24 cellular contexts compared by ENCODE assay signal in the genomic region with DNA sequence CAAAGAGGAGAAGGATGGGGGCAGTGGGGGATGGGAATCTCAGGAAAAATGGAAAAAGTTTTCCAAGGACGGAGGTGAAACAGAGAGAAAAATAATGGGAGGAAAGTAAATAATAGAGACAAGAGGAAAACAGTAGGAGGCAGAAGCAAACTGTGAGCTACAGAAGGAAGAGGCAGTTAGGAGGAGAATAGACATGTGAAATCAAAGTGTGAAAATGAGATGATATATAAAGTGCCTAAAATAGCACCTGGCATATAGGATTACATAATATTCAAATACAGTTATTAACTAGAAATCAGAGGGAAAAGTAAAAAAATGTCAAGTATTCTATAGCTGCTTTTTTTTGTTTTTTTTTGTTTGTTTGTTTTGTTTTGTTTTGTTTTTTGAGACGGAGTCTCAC. TPM values are rescaled to one million over a fixed set of nuclear protein-coding genes. Genes with fewer than 3 reads are reported as not detected.
DNase-seq lines count a peak whose midpoint lies in the region; ATAC-seq and TF ChIP-seq lines count a peak whose summit lies in the region.
"Had no signal": no experiment of that assay in that cellular context is flagged by ENCODE, and none has a peak within 500 bp of the region (broad histone marks: within the 10 kb centered on the region; RNA-seq: fewer than 3 reads in every experiment).

No MANE protein-coding gene starts in this region.

- H3K27me3 ChIP-seq in GM23248 (replicated peaks; ENCODE audit: insufficient read depth): no peaks in the 10 kb centered on the region
- no peaks in the 10 kb centered on the region for H3K27me3 ChIP-seq in adipocyte (replicated peaks; ENCODE audit: control insufficient read depth, insufficient read depth, low read length)
- H3K27me3 ChIP-seq in heart right ventricle: no peaks in the 10 kb centered on the region
- H3K27me3 ChIP-seq: esophagus muscularis mucosa, foreskin keratinocyte, sigmoid colon, vagina had no signal

- H3K36me3 ChIP-seq in GM23248 (ENCODE audit: low read depth) (no peaks in the 10 kb centered on the region), adipocyte (ENCODE audit: control insufficient read depth, insufficient read depth, low read length, severe bottlenecking) (no peaks in the 10 kb centered on the region), heart right ventricle (no peaks in the 10 kb centered on the region)
- H3K36me3 ChIP-seq: esophagus muscularis mucosa, prostate gland, sigmoid colon, thoracic aorta, vagina, WERI-Rb-1 had no signal

- 87 to 88% methylated on average over 2 of the region's 2 CpGs for WGBS in GM23248 (ENCODE audit: low coverage in 1 of 2, low lambda C conversion rate in 2 of 2, missing lambda C conversion rate in 2 of 2), 2 experiments
- WGBS in heart right ventricle, 2 donors: 69 to 77% methylated on average over 2 of the region's 2 CpGs

- ATAC-seq in natural killer cell treated with Interleukin-12 subunit alpha and Interleukin-12 subunit beta and Interleukin-15 and Interleukin-18, amount 100 ng/mL, for 72 hours: no peak
- ATAC-seq in heart right ventricle (no peak), left colon (no peak)
- ATAC-seq: foreskin keratinocyte; stimulated activated naive B cell treated with anti-CD40 and anti-IgM and Interleukin-4, amounts not matched to agents 10 μg/mL and 1 μg/mL and 100 μg/mL, for 72 hours had no signal

- no peak for DNase-seq in activated naive CD4-positive, alpha-beta T cell treated with anti-CD3 and anti-CD28 coated beads for 36 hours
- DNase-seq in GM23248 (no peak), adipocyte (ENCODE audit: low read depth) (no peak), heart right ventricle (no peak), left colon (no peak), NCI-H2107 treated with DMSO at 0.1 percent for 48 hours (lab: John Stamatoyannopoulos, UW; ENCODE audit: unreplicated experiment) (no peak)
- DNase-seq in natural killer cell treated with Interleukin-12 subunit alpha and Interleukin-12 subunit beta and Interleukin-15 and Interleukin-18, amount 100 ng/mL, for 72 hours (ENCODE audit: low spot score): no peak
- DNase-seq: activated CD4-positive, alpha-beta T cell treated with anti-CD3 and anti-CD28 coated beads, Interleukin-2, amount 50 U/mL, for 1 hour; DMS 273 treated with DMSO at 0.1 percent for 48 hours; foreskin keratinocyte; KG1; NCI-H1436 treated with DMSO at 0.1 percent for 48 hours; NCI-H526 treated with DMSO at 0.1 percent for 48 hours; sigmoid colon; stimulated activated naive B cell treated with anti-CD40 and anti-IgM and Interleukin-4, amounts not matched to agents 10 μg/mL and 1 μg/mL and 100 μg/mL, for 72 hours; WERI-Rb-1 had no signal

- H3K9me3 Mint-ChIP-seq in activated naive CD4-positive, alpha-beta T cell treated with anti-CD3 and anti-CD28 coated beads, Interleukin-2, amount 50 U/mL, for 24 hours: no peaks in the 10 kb centered on the region
- peaks cover 2% of the 10 kb centered on the region for H3K9me3 Mint-ChIP-seq in activated naive CD4-positive, alpha-beta T cell treated with anti-CD3 and anti-CD28 coated beads for 36 hours
- H3K9me3 Mint-ChIP-seq in natural killer cell treated with Interleukin-12 subunit alpha and Interleukin-12 subunit beta and Interleukin-15 and Interleukin-18, amount 100 ng/mL, for 72 hours: no peaks in the 10 kb centered on the region

- H3F3A ChIP-seq in GM23248 (ENCODE audit: insufficient read depth): no peaks in the 10 kb centered on the region

- H3K4me1 ChIP-seq in GM23248 (ENCODE audit: insufficient read depth) (peaks cover 20% of the 10 kb centered on the region), adipocyte (ENCODE audit: control insufficient read depth, insufficient read depth, low read length) (peaks cover 32% of the 10 kb centered on the region), heart right ventricle (peaks cover 0 to 34% (median 11%) of the 10 kb centered on the region in 9 donors)
- H3K4me1 ChIP-seq: foreskin keratinocyte, prostate gland, vagina had no signal

- H3K9me3 ChIP-seq in GM23248 (ENCODE audit: low read depth) (no peaks in the 10 kb centered on the region), adipocyte (ENCODE audit: control insufficient read depth, low read length) (no peaks in the 10 kb centered on the region), heart right ventricle (no peaks in the 10 kb centered on the region)
- H3K9me3 ChIP-seq: esophagus muscularis mucosa, prostate gland, sigmoid colon, thoracic aorta, vagina had no signal

- no peaks in the 10 kb centered on the region for H3K9me2 ChIP-seq in GM23248 (ENCODE audit: insufficient read depth)

- no peak overlapping the region for H3K4me3 Mint-ChIP-seq in activated naive CD4-positive, alpha-beta T cell treated with anti-CD3 and anti-CD28 coated beads, Interleukin-2, amount 50 U/mL, for 24 hours
- H3K4me3 Mint-ChIP-seq in activated naive CD4-positive, alpha-beta T cell treated with anti-CD3 and anti-CD28 coated beads for 36 hours: no peak overlapping the region
- H3K4me3 Mint-ChIP-seq in natural killer cell treated with Interleukin-12 subunit alpha and Interleukin-12 subunit beta and Interleukin-15 and Interleukin-18, amount 100 ng/mL, for 72 hours: peak overlapping the region; percentile 32
- H3K4me3 Mint-ChIP-seq: stimulated activated naive B cell treated with anti-CD40 and anti-IgM and Interleukin-4, amounts not matched to agents 10 μg/mL and 1 μg/mL and 100 μg/mL, for 72 hours had no signal

- no peak overlapping the region for H3K4me2 ChIP-seq in GM23248 (ENCODE audit: unreplicated experiment)

- peak overlapping the region; percentile 53 for H3K27ac Mint-ChIP-seq in activated naive CD4-positive, alpha-beta T cell treated with anti-CD3 and anti-CD28 coated beads, Interleukin-2, amount 50 U/mL, for 24 hours
- no peak overlapping the region for H3K27ac Mint-ChIP-seq in activated naive CD4-positive, alpha-beta T cell treated with anti-CD3 and anti-CD28 coated beads for 36 hours
- H3K27ac Mint-ChIP-seq in natural killer cell treated with Interleukin-12 subunit alpha and Interleukin-12 subunit beta and Interleukin-15 and Interleukin-18, amount 100 ng/mL, for 72 hours: peak overlapping the region; percentile 48 to 98
- H3K27ac Mint-ChIP-seq: stimulated activated naive B cell treated with anti-CD40 and anti-IgM and Interleukin-4, amounts not matched to agents 10 μg/mL and 1 μg/mL and 100 μg/mL, for 72 hours had no signal

- no peaks in the 10 kb centered on the region for H3K27me3 Mint-ChIP-seq in activated naive CD4-positive, alpha-beta T cell treated with anti-CD3 and anti-CD28 coated beads, Interleukin-2, amount 50 U/mL, for 24 hours
- no peaks in the 10 kb centered on the region for H3K27me3 Mint-ChIP-seq in activated naive CD4-positive, alpha-beta T cell treated with anti-CD3 and anti-CD28 coated beads for 36 hours (ENCODE audit: low read depth)
- H3K27me3 Mint-ChIP-seq in natural killer cell treated with Interleukin-12 subunit alpha and Interleukin-12 subunit beta and Interleukin-15 and Interleukin-18, amount 100 ng/mL, for 72 hours: no peaks in the 10 kb centered on the region
- H3K27me3 Mint-ChIP-seq: activated naive CD8-positive, alpha-beta T cell; stimulated activated naive B cell treated with anti-CD40 and anti-IgM and Interleukin-4, amounts not matched to agents 10 μg/mL and 1 μg/mL and 100 μg/mL, for 72 hours had no signal

- no peak for TF ChIP-seq CTCF in heart right ventricle (IDR thresholded peaks at IDR 0.05)

- H3K4me3 ChIP-seq in GM23248 (no peak overlapping the region), adipocyte (ENCODE audit: low read length) (no peak overlapping the region), heart right ventricle (no peak overlapping the region)
- H3K4me3 ChIP-seq: coronary artery, esophagus muscularis mucosa, prostate gland, sigmoid colon, thoracic aorta, vagina had no signal

- H3K79me2 ChIP-seq in GM23248 (ENCODE audit: insufficient read depth): no peaks in the 10 kb centered on the region

- in situ Hi-C loops in GM23248 (cut with MboI): loop anchor here (10.0 kb wide), 1 partner anchor 76 kb away; no protein-coding TSS in a partner anchor

- peak overlapping the region; percentile 14; the same call in 1 of the 2 replicates for H3K27ac ChIP-seq in GM23248
- peak overlapping the region in 3 of 10 donors; percentile 16 to 51 (median 50) for H3K27ac ChIP-seq in heart right ventricle
- H3K27ac ChIP-seq: esophagus muscularis mucosa, foreskin keratinocyte, prostate gland, RWPE1, sigmoid colon, thoracic aorta, vagina, WERI-Rb-1 had no signal

- H4K20me1 ChIP-seq in GM23248 (ENCODE audit: insufficient read depth): no peaks in the 10 kb centered on the region

- CTCF ChIA-PET in activated naive CD4-positive, alpha-beta T cell treated with anti-CD3 and anti-CD28 coated beads for 36 hours (lab: Charles Lee): interaction anchor here (0.7 to 1.2 kb wide), 4 partner anchors 16 to 284 kb away, joined by 3 to 5 read pairs (median 4); partner anchors contain the start of gene RRAGA

- H3K9ac ChIP-seq in GM23248 (no peak overlapping the region), adipocyte (ENCODE audit: low read length) (peak overlapping the region; percentile 34)

- peaks cover 36% of the 10 kb centered on the region for H3K4me1 Mint-ChIP-seq in activated naive CD4-positive, alpha-beta T cell treated with anti-CD3 and anti-CD28 coated beads, Interleukin-2, amount 50 U/mL, for 24 hours
- H3K4me1 Mint-ChIP-seq in activated naive CD4-positive, alpha-beta T cell treated with anti-CD3 and anti-CD28 coated beads for 36 hours (ENCODE audit: low read depth): peaks cover 23% of the 10 kb centered on the region
- peaks cover 29 to 32% of the 10 kb centered on the region in 2 donors for H3K4me1 Mint-ChIP-seq in natural killer cell treated with Interleukin-12 subunit alpha and Interleukin-12 subunit beta and Interleukin-15 and Interleukin-18, amount 100 ng/mL, for 72 hours (ENCODE audit: low read depth in 2 of 2)

- intact Hi-C loops in activated naive CD4-positive, alpha-beta T cell treated with anti-CD3 and anti-CD28 coated beads for 36 hours (cut with micrococcal nuclease): loop anchor here (5.0 to 10.0 kb wide), 2 partner anchors 346 to 729 kb away; no protein-coding TSS in a partner anchor
- intact Hi-C loops in heart right ventricle (cut with DNase I): loop anchor here in 8 of 10 donors (5.0 to 10.0 kb wide), 7 partner anchors 44 to 284 kb away; partner anchors contain the start of genes RRAGA (in 5 of the 8), PLIN2 (in 4 of the 8) and HAUS6 (in 2 of the 8)
- intact Hi-C loops in left colon (cut with DNase I, micrococcal nuclease): loop anchor here in 1 of 2 donors (10.0 kb wide), 1 partner anchor 86 kb away; no protein-coding TSS in a partner anchor

- peak overlapping the region; percentile 60; the same call in 1 of the 2 replicates for H2AFZ ChIP-seq in GM23248

- no peaks in the 10 kb centered on the region for H3K36me3 Mint-ChIP-seq in activated naive CD4-positive, alpha-beta T cell treated with anti-CD3 and anti-CD28 coated beads, Interleukin-2, amount 50 U/mL, for 24 hours
- H3K36me3 Mint-ChIP-seq in activated naive CD4-positive, alpha-beta T cell treated with anti-CD3 and anti-CD28 coated beads for 36 hours (ENCODE audit: low read depth): peaks cover 1% of the 10 kb centered on the region
- H3K36me3 Mint-ChIP-seq in natural killer cell treated with Interleukin-12 subunit alpha and Interleukin-12 subunit beta and Interleukin-15 and Interleukin-18, amount 100 ng/mL, for 72 hours: no peaks in the 10 kb centered on the region
- H3K36me3 Mint-ChIP-seq: activated naive CD8-positive, alpha-beta T cell had no signal

RNA-seq across cellular contexts. Expression of gene PLIN2, which starts 44.0 kb away (rescaled TPM):
- total RNA-seq in activated naive CD4-positive, alpha-beta T cell treated with anti-CD3 and anti-CD28 coated beads for 36 hours: 10 to 100 TPM; 31.3 to 34.8 TPM
- total RNA-seq in GM23248 (2014; rRNA removed; shearing (Covaris generic)): 114 and 120 TPM in 2 replicates
- polyA plus RNA-seq in GM23248 (2016; fragmentation: Nextera tagmentation; extraction: Ambion mirVana) (136 and 141 TPM in 2 replicates), heart right ventricle (100 to 1,000 TPM in 1 of 2 donors, 10 to 100 TPM in 1; 35.0 to 184 TPM)
- 10 to 100 TPM; 57.2 to 88.0 TPM for total RNA-seq in natural killer cell treated with Interleukin-12 subunit alpha and Interleukin-12 subunit beta and Interleukin-15 and Interleukin-18, amount 100 ng/mL, for 72 hours
- total RNA-seq in heart right ventricle (100 to 1,000 TPM in 3 of 10 donors, 10 to 100 TPM in 7; 35.4 to 205 (median 49.4) TPM), left colon (10 to 100 TPM; 43.8 to 48.4 TPM)

RNA-seq across cellular contexts. Expression of gene DENND4C, which starts 59.2 kb away (rescaled TPM):
- total RNA-seq in activated naive CD4-positive, alpha-beta T cell treated with anti-CD3 and anti-CD28 coated beads for 36 hours: 1 to 10 TPM; 8.7 to 9.0 TPM
- 28.9 and 39.8 TPM in 2 replicates for total RNA-seq in GM23248 (2014; rRNA removed; shearing (Covaris generic))
- polyA plus RNA-seq in GM23248 (2016; fragmentation: Nextera tagmentation; extraction: Ambion mirVana): 11.8 and 11.9 TPM in 2 replicates
- 10 to 100 TPM; 31.8 to 36.5 TPM for total RNA-seq in natural killer cell treated with Interleukin-12 subunit alpha and Interleukin-12 subunit beta and Interleukin-15 and Interleukin-18, amount 100 ng/mL, for 72 hours
- 10 to 100 TPM; 21.7 to 28.3 (median 23.8) TPM for total RNA-seq in heart right ventricle
- 1 to 10 TPM; 5.4 to 6.4 TPM for polyA plus RNA-seq in heart right ventricle
- total RNA-seq in left colon: 10 to 100 TPM; 59.6 to 67.0 TPM
